Comparison of ENCODE assay signal across 13 cellular contexts in genomic region chrX:71676068-71676795, GRCh38. TPM values are rescaled to one million over a fixed set of nuclear protein-coding genes. Genes with fewer than 3 reads are reported as not detected.
A peak's percentile ranks its signal among the peaks of the same experiment; 100 is the strongest.
DNase-seq lines count a peak whose midpoint lies in the region; ATAC-seq and TF ChIP-seq lines count a peak whose summit lies in the region.
"Not testable (repeated sequence)": the region's sequence is repeated elsewhere in the genome, so short reads cannot be mapped to it uniquely, and the experiment has no call there.
"Had no signal": no experiment of that assay in that cellular context is flagged by ENCODE, and none has a peak within 500 bp of the region (broad histone marks: within the 10 kb centered on the region; RNA-seq: fewer than 3 reads in every experiment).

No MANE protein-coding gene starts in this region.

- TF ChIP-seq POLR2A in Peyer's patch (IDR thresholded peaks at IDR 0.05); suprapubic skin (IDR thresholded peaks at IDR 0.05): not testable (repeated sequence)

- H3K9me3 ChIP-seq in Peyer's patch, suprapubic skin, upper lobe of right lung: not testable (repeated sequence)

- not testable (repeated sequence) for H3K27me3 Mint-ChIP-seq in natural killer cell treated with Interleukin-12 subunit alpha and Interleukin-12 subunit beta and Interleukin-15 and Interleukin-18, amount 100 ng/mL, for 72 hours

- intact Hi-C loops in cardiac septum (cut with DNase I); sciatic nerve (cut with DNase I); upper lobe of right lung (cut with DNase I): not testable (repeated sequence)

- H3K9me3 Mint-ChIP-seq in natural killer cell treated with Interleukin-12 subunit alpha and Interleukin-12 subunit beta and Interleukin-15 and Interleukin-18, amount 100 ng/mL, for 72 hours, result not testable (repeated sequence)

- H3K27ac ChIP-seq in Peyer's patch, suprapubic skin, upper lobe of right lung: not testable (repeated sequence)

- WGBS in suprapubic skin, result 88% methylated on average over 8 of the region's 43 CpGs

- not testable (repeated sequence) for H3K27me3 ChIP-seq in Peyer's patch, suprapubic skin, upper lobe of right lung

- not testable (repeated sequence) for H3K4me1 Mint-ChIP-seq in natural killer cell treated with Interleukin-12 subunit alpha and Interleukin-12 subunit beta and Interleukin-15 and Interleukin-18, amount 100 ng/mL, for 72 hours (ENCODE audit: low read depth in 2 of 2)

- not testable (repeated sequence) for H3K27ac Mint-ChIP-seq in natural killer cell treated with Interleukin-12 subunit alpha and Interleukin-12 subunit beta and Interleukin-15 and Interleukin-18, amount 100 ng/mL, for 72 hours

- ATAC-seq in left lobe of liver; natural killer cell treated with Interleukin-12 subunit alpha and Interleukin-12 subunit beta and Interleukin-15 and Interleukin-18, amount 100 ng/mL, for 72 hours; sciatic nerve; upper lobe of right lung: not testable (repeated sequence)

- not testable (repeated sequence) for H3K4me3 ChIP-seq in Peyer's patch, suprapubic skin, upper lobe of right lung

- H3K4me3 Mint-ChIP-seq in natural killer cell treated with Interleukin-12 subunit alpha and Interleukin-12 subunit beta and Interleukin-15 and Interleukin-18, amount 100 ng/mL, for 72 hours, result not testable (repeated sequence)

- TF ChIP-seq CTCF in Peyer's patch (IDR thresholded peaks at IDR 0.05); suprapubic skin (IDR thresholded peaks at IDR 0.05); upper lobe of right lung (IDR thresholded peaks at IDR 0.05): not testable (repeated sequence)

- not testable (repeated sequence) for TF ChIP-seq EP300 in suprapubic skin (IDR thresholded peaks at IDR 0.05)

- not testable (repeated sequence) for H3K4me1 ChIP-seq in Peyer's patch, suprapubic skin, upper lobe of right lung

- H3K36me3 ChIP-seq in Peyer's patch, suprapubic skin, upper lobe of right lung: not testable (repeated sequence)

- peak in 2 of 3 donors; percentile 2 to 34 for DNase-seq in Peyer's patch
- DNase-seq in activated T-cell treated with anti-CD3 and anti-CD28 coated beads, Interleukin-2, amount 50 U/mL, for 1 hour, result peak; percentile 14
- DNase-seq in cardiac septum (ENCODE audit: low spot score), result peak; percentile 67
- DNase-seq in left lobe of liver (ENCODE audit: low spot score), result peak; percentile 6
- peak; percentile 45 for DNase-seq in natural killer cell treated with Interleukin-12 subunit alpha and Interleukin-12 subunit beta and Interleukin-15 and Interleukin-18, amount 100 ng/mL, for 72 hours (ENCODE audit: low spot score)
- peak; percentile 47 for DNase-seq in sciatic nerve (ENCODE audit: low spot score)
- DNase-seq in suprapubic skin (ENCODE audit: low spot score in 2 of 2), result peak; percentile 23 to 39
- DNase-seq in upper lobe of right lung, result peak; percentile 16

- H3K36me3 Mint-ChIP-seq in natural killer cell treated with Interleukin-12 subunit alpha and Interleukin-12 subunit beta and Interleukin-15 and Interleukin-18, amount 100 ng/mL, for 72 hours, result not testable (repeated sequence)

RNA-seq across cellular contexts. Expression of gene CXorf49, which starts 41.9 kb away (rescaled TPM):
- total RNA-seq in Peyer's patch, result not detected
- total RNA-seq in cardiac septum, result not detected
- not detected for total RNA-seq in left lobe of liver
- total RNA-seq in natural killer cell treated with Interleukin-12 subunit alpha and Interleukin-12 subunit beta and Interleukin-15 and Interleukin-18, amount 100 ng/mL, for 72 hours, result not detected
- total RNA-seq in sciatic nerve, result not detected
- not detected for total RNA-seq in suprapubic skin
- total RNA-seq in upper lobe of right lung, result not detected
- total RNA-seq: B cell; Caco-2; CD4-positive, CD25-positive, alpha-beta regulatory T cell; CD8-positive, alpha-beta T cell; HFFc6 had no signal

RNA-seq across cellular contexts. Expression of gene CXCR3, which starts 57.9 kb away (rescaled TPM):
- total RNA-seq in Peyer's patch (1 to 10 TPM in 3 of 4 donors, not detected in 1; 4.4 to 9.2 (median 8.4) TPM), cardiac septum (0.13 TPM), left lobe of liver (0.13 TPM), sciatic nerve (0.31 TPM), suprapubic skin (under 1 TPM in 2 of 4 donors, not detected in 2; 0.29 to 0.30 TPM), upper lobe of right lung (1.6 TPM)
- 10 to 100 TPM in 1 of 2 donors, 1 to 10 TPM in 1; 2.7 to 14.8 TPM for total RNA-seq in natural killer cell treated with Interleukin-12 subunit alpha and Interleukin-12 subunit beta and Interleukin-15 and Interleukin-18, amount 100 ng/mL, for 72 hours
- total RNA-seq: Caco-2, HFFc6 had no signal

Comparison
In these comparisons a context has a peak if more than half of its experiments do, and no peak if none do; other contexts are left out.
1. DNase-seq: peak in every context shown above with its lines; median percentile 67 in cardiac septum; 47 in sciatic nerve; 45 in natural killer cell treated with Interleukin-12 subunit alpha and Interleukin-12 subunit beta and Interleukin-15 and Interleukin-18, amount 100 ng/mL, for 72 hours; 31 in suprapubic skin; 18 in Peyer's patch; 16 in upper lobe of right lung; 14 in activated T-cell treated with anti-CD3 and anti-CD28 coated beads, Interleukin-2, amount 50 U/mL, for 1 hour; 6 in left lobe of liver.